8 cellular contexts compared by ENCODE assay signal in the genomic region with DNA sequence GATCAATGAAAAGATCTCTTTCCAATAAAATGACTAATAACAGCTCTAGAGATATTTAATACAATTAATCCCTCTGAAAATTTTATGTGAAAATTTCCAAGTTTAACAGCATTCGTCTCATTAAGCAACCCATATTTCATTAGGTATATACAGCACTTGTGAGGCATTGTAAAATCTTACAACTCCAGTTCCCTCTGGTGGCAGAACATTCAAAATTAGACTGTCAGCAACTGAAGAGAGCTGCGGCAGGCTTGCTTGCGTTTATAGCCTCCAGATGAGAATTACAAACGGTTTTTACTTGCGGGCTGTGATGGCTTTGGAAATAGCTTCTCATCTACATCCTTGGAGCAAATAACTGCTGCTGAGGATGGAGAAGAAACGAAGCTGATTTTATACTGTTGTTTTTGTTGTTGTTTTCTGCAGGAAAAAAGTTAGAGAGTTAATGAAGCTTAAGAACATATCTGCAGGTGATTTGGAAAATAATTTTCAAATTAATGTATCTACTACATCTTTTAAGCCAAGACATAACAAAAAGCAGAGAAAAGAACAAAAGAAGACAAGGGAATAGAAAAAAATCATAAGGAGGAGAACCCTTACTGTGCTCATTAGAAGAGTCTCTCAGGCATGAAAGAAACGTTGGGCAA.
A peak's percentile ranks its signal among the peaks of the same experiment; 100 is the strongest.
DNase-seq lines count a peak whose midpoint lies in the region; ATAC-seq and TF ChIP-seq lines count a peak whose summit lies in the region.

No MANE protein-coding gene starts in this region.

- TF ChIP-seq CTCF in AG04449 (IDR thresholded peaks at IDR 0.05; ENCODE audit: insufficient read depth, low read length, missing control alignments), result peak; percentile 56
- TF ChIP-seq CTCF in astrocyte of the cerebellum (IDR thresholded peaks at IDR 0.05; ENCODE audit: low read depth, low read length, missing control alignments), result peak; percentile 56

- peak; percentile 85 for ATAC-seq in left lobe of liver
- ATAC-seq in stimulated activated naive B cell treated with anti-CD40 and anti-IgM and Interleukin-4, amounts not matched to agents 10 μg/mL and 1 μg/mL and 100 μg/mL, for 72 hours (replicated peaks), result no peak
- no peak for ATAC-seq in activated naive CD4-positive, alpha-beta T cell treated with anti-CD3 and anti-CD28 coated beads, Interleukin-2, amount 50 U/mL, for 72 hours
- no peak for ATAC-seq in GM21576 (IDR thresholded peaks at IDR 0.05; ENCODE audit: unreplicated experiment)

- H3K27me3 Mint-ChIP-seq in stimulated activated naive B cell treated with anti-CD40 and anti-IgM and Interleukin-4, amounts not matched to agents 10 μg/mL and 1 μg/mL and 100 μg/mL, for 72 hours, result no peaks in the 10 kb centered on the region

- H3K9me3 ChIP-seq in MG63, result no peaks in the 10 kb centered on the region

- H3K27me3 ChIP-seq in MG63, result no peaks in the 10 kb centered on the region

- H3K36me3 ChIP-seq in MG63, result no peaks in the 10 kb centered on the region; the same call in 1 of the 2 replicates

- DNase-seq in AG04449 (ENCODE audit: low read depth, low spot score) (peak; percentile 29), MG63 (peak; percentile 27), astrocyte of the cerebellum (ENCODE audit: low read depth) (peak; percentile 60), left lobe of liver (ENCODE audit: low spot score) (no peak), COLO668 (lab: John Stamatoyannopoulos, UW; ENCODE audit: unreplicated experiment) (no peak)
- no peak for DNase-seq in stimulated activated naive B cell treated with anti-CD40 and anti-IgM and Interleukin-4, amounts not matched to agents 10 μg/mL and 1 μg/mL and 100 μg/mL, for 72 hours
- DNase-seq in activated naive CD4-positive, alpha-beta T cell treated with anti-CD3 and anti-CD28 coated beads, Interleukin-2, amount 50 U/mL, for 72 hours (ENCODE audit: low spot score in 2 of 2), result no peak

- H3K4me3 ChIP-seq in AG04449 (ENCODE audit: low read depth, low read length) (peak overlapping the region; percentile 19), MG63 (no peak overlapping the region), astrocyte of the cerebellum (ENCODE audit: low read depth, low read length) (no peak overlapping the region)

- no peak overlapping the region for H3K27ac Mint-ChIP-seq in stimulated activated naive B cell treated with anti-CD40 and anti-IgM and Interleukin-4, amounts not matched to agents 10 μg/mL and 1 μg/mL and 100 μg/mL, for 72 hours
- no peak overlapping the region for H3K27ac Mint-ChIP-seq in activated naive CD4-positive, alpha-beta T cell treated with anti-CD3 and anti-CD28 coated beads, Interleukin-2, amount 50 U/mL, for 72 hours

- no peaks in the 10 kb centered on the region for H3K4me1 Mint-ChIP-seq in stimulated activated naive B cell treated with anti-CD40 and anti-IgM and Interleukin-4, amounts not matched to agents 10 μg/mL and 1 μg/mL and 100 μg/mL, for 72 hours

- no peaks in the 10 kb centered on the region for H3K9me3 Mint-ChIP-seq in stimulated activated naive B cell treated with anti-CD40 and anti-IgM and Interleukin-4, amounts not matched to agents 10 μg/mL and 1 μg/mL and 100 μg/mL, for 72 hours
- peaks cover 4 to 10% of the 10 kb centered on the region in 2 donors for H3K9me3 Mint-ChIP-seq in activated naive CD4-positive, alpha-beta T cell treated with anti-CD3 and anti-CD28 coated beads, Interleukin-2, amount 50 U/mL, for 72 hours

- in situ Hi-C loops in astrocyte of the cerebellum (cut with HindIII; ENCODE audit: low sequenced_read_pairs), result no loop called here

- POLR2A ChIA-PET in AG04449 (lab: Yijun Ruan, JAX), result interaction anchor here (0.6 kb wide), 1 partner anchor 1090 kb away, joined by 3 read pairs; no protein-coding TSS in a partner anchor

- CTCF ChIA-PET in AG04449 (lab: Yijun Ruan, JAX), result interaction anchor here (0.6 to 4.0 kb wide), 19 partner anchors 10 to 1262 kb away, joined by 3 to 43 read pairs (median 4); no protein-coding TSS in a partner anchor

- no peak overlapping the region for H3K4me3 Mint-ChIP-seq in stimulated activated naive B cell treated with anti-CD40 and anti-IgM and Interleukin-4, amounts not matched to agents 10 μg/mL and 1 μg/mL and 100 μg/mL, for 72 hours

- no peaks in the 10 kb centered on the region for H3K36me3 Mint-ChIP-seq in stimulated activated naive B cell treated with anti-CD40 and anti-IgM and Interleukin-4, amounts not matched to agents 10 μg/mL and 1 μg/mL and 100 μg/mL, for 72 hours
- H3K36me3 Mint-ChIP-seq in activated naive CD4-positive, alpha-beta T cell treated with anti-CD3 and anti-CD28 coated beads, Interleukin-2, amount 50 U/mL, for 72 hours, result no peaks in the 10 kb centered on the region

Comparison
In these comparisons a context has a peak if more than half of its experiments do, and no peak if none do; other contexts are left out.
1. DNase-seq: peak in AG04449 (single experiment), MG63 (single experiment) and astrocyte of the cerebellum (single experiment); none in left lobe of liver (single experiment), stimulated activated naive B cell treated with anti-CD40 and anti-IgM and Interleukin-4, amounts not matched to agents 10 μg/mL and 1 μg/mL and 100 μg/mL, for 72 hours (single experiment), activated naive CD4-positive, alpha-beta T cell treated with anti-CD3 and anti-CD28 coated beads, Interleukin-2, amount 50 U/mL, for 72 hours (0 of 2) and COLO668 (single experiment).